Comparison of ENCODE assay signal across 8 cellular contexts in the genomic region with DNA sequence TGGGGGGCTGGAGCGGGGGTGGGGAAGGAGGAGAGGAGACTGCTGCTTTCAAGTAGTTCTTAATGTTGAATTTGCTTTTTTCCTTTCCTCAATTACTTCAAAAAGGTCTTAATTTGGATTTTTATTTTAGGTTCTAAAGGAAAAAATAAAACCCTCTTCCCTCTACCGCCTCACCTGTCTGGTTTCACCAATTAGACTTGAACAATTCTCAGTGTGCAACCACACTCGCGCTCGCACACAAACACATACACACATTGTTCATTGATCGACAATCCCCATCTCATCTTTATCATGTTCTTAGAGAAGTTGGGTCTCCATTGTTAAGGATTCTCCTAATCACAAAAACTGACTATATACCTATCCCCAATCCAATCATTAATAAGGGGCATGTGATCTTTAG.
DNase-seq lines count a peak whose midpoint lies in the region; ATAC-seq, FAIRE-seq and TF ChIP-seq lines count a peak whose summit lies in the region.

No MANE protein-coding gene starts in this region.

- ATAC-seq in HG03520 (IDR thresholded peaks at IDR 0.05; ENCODE audit: unreplicated experiment) (no peak), GM19351 (IDR thresholded peaks at IDR 0.05; ENCODE audit: unreplicated experiment) (no peak), HG03571 (IDR thresholded peaks at IDR 0.05; ENCODE audit: unreplicated experiment) (no peak)

- no peak overlapping the region for H2AFZ ChIP-seq in fibroblast of lung (ENCODE audit: low read length)

- peaks cover 59% of the 10 kb centered on the region for H3K4me1 Mint-ChIP-seq in T-helper 2 cell treated with Interferon-gamma antibody and Interleukin-4, amounts not matched to agents 5 μg/mL and 100 μg/mL, for 36 hours (ENCODE audit: low read depth)

- H3K4me3 ChIP-seq in fibroblast of lung (replicated peaks in 1 of 4; ENCODE audit: control extremely low read depth in 1 of 4, insufficient read depth in 1 of 4, low read depth in 3 of 4, low read length in 4 of 4), result peak overlapping the region in 3 of 4 experiments; percentile 26 to 63 (median 47)
- no peak overlapping the region for H3K4me3 ChIP-seq in rectal smooth muscle tissue (ENCODE audit: low read length)

- H3K27ac Mint-ChIP-seq in T-helper 2 cell treated with Interferon-gamma antibody and Interleukin-4, amounts not matched to agents 5 μg/mL and 100 μg/mL, for 36 hours, result peak overlapping the region; percentile 97

- no peaks in the 10 kb centered on the region for H3K79me2 ChIP-seq in fibroblast of lung (ENCODE audit: control insufficient read depth, insufficient read depth, low read length)

- peak overlapping the region; percentile 83 for H3K4me2 ChIP-seq in fibroblast of lung (ENCODE audit: extremely low read depth, insufficient read depth, low read length)

- H3K36me3 Mint-ChIP-seq in T-helper 2 cell treated with Interferon-gamma antibody and Interleukin-4, amounts not matched to agents 5 μg/mL and 100 μg/mL, for 36 hours (ENCODE audit: low read depth), result peaks cover 3% of the 10 kb centered on the region

- H3K27me3 Mint-ChIP-seq in T-helper 2 cell treated with Interferon-gamma antibody and Interleukin-4, amounts not matched to agents 5 μg/mL and 100 μg/mL, for 36 hours (ENCODE audit: low read depth), result peaks cover 2% of the 10 kb centered on the region

- TF ChIP-seq POLR2A in GM12891 (IDR thresholded peaks at IDR 0.05; ENCODE audit: low read depth, low read length), result no peak

- H3K9me3 Mint-ChIP-seq in T-helper 2 cell treated with Interferon-gamma antibody and Interleukin-4, amounts not matched to agents 5 μg/mL and 100 μg/mL, for 36 hours, result no peaks in the 10 kb centered on the region

- H3K9me3 ChIP-seq in fibroblast of lung (ENCODE audit: control insufficient read depth, insufficient read depth, low read depth, low read length), result no peaks in the 10 kb centered on the region

- no peaks in the 10 kb centered on the region for H3K4me1 ChIP-seq in fibroblast of lung (ENCODE audit: control insufficient read depth, extremely low read depth, insufficient read depth, low read length)
- H3K4me1 ChIP-seq in rectal smooth muscle tissue (ENCODE audit: control insufficient read depth, insufficient read depth, low read length), result no peaks in the 10 kb centered on the region

- H3K4me3 Mint-ChIP-seq in T-helper 2 cell treated with Interferon-gamma antibody and Interleukin-4, amounts not matched to agents 5 μg/mL and 100 μg/mL, for 36 hours, result peak overlapping the region; percentile 92

- TF ChIP-seq CTCF in fibroblast of lung (conservative IDR thresholded peaks at IDR 0.05 in 1 of 2, IDR thresholded peaks at IDR 0.05 in 1 of 2; ENCODE audit: low read depth in 1 of 2, low read length in 2 of 2), result no peak

- H3K27ac ChIP-seq in fibroblast of lung (ENCODE audit: insufficient read depth, low read length) (peak overlapping the region; percentile 68), rectal smooth muscle tissue (ENCODE audit: low read depth, low read length) (peak overlapping the region; percentile 86)

- no peaks in the 10 kb centered on the region for H3K36me3 ChIP-seq in fibroblast of lung (ENCODE audit: control insufficient read depth, insufficient read depth, low read length)
- no peaks in the 10 kb centered on the region for H3K36me3 ChIP-seq in rectal smooth muscle tissue (ENCODE audit: control insufficient read depth, insufficient read depth, low read length)

- peak; percentile 5 for FAIRE-seq in GM12891 (lab: Jason Lieb, UNC)

- DNase-seq in GM12891 (ENCODE audit: insufficient read length, low spot score), result no peak
- no peak for DNase-seq in T-helper 2 cell treated with Interferon-gamma antibody and Interleukin-4, amounts not matched to agents 5 μg/mL and 100 μg/mL, for 36 hours (ENCODE audit: low spot score)
- no peak for DNase-seq in fibroblast of lung (ENCODE audit: low read depth in 2 of 2)
- no peak for DNase-seq in ecto neural progenitor cell (ENCODE audit: low spot score)

- H4K20me1 ChIP-seq in fibroblast of lung (ENCODE audit: control insufficient read depth, extremely low read depth, insufficient read depth, low read length), result no peaks in the 10 kb centered on the region

- no peaks in the 10 kb centered on the region for H3K27me3 ChIP-seq in fibroblast of lung (ENCODE audit: control insufficient read depth, insufficient read depth, low read length)
- no peaks in the 10 kb centered on the region for H3K27me3 ChIP-seq in rectal smooth muscle tissue (ENCODE audit: control insufficient read depth, insufficient read depth, low read length)

- H3K9ac ChIP-seq in fibroblast of lung (ENCODE audit: insufficient read depth, low read length) (no peak overlapping the region), rectal smooth muscle tissue (ENCODE audit: low read length) (no peak overlapping the region)

TF ChIP-seq in GM12891, 5 proteins besides CTCF, POLR2A, EP300 and RAD21:
- TF ChIP-seq SPI1 (IDR thresholded peaks at IDR 0.05; ENCODE audit: low read depth, low read length) (no peak), POU2F2 (IDR thresholded peaks at IDR 0.05; ENCODE audit: low read depth, low read length) (no peak), TAF1 (IDR thresholded peaks at IDR 0.05; ENCODE audit: low read depth, low read length) (no peak), PAX5 (IDR thresholded peaks at IDR 0.05; ENCODE audit: insufficient read depth, low read length, severe bottlenecking) (no peak), POLR2AphosphoS5 (IDR thresholded peaks at IDR 0.05; ENCODE audit: low read depth, low read length) (no peak)
